ENCODE assay signal across 1 cellular context in the genomic region with DNA sequence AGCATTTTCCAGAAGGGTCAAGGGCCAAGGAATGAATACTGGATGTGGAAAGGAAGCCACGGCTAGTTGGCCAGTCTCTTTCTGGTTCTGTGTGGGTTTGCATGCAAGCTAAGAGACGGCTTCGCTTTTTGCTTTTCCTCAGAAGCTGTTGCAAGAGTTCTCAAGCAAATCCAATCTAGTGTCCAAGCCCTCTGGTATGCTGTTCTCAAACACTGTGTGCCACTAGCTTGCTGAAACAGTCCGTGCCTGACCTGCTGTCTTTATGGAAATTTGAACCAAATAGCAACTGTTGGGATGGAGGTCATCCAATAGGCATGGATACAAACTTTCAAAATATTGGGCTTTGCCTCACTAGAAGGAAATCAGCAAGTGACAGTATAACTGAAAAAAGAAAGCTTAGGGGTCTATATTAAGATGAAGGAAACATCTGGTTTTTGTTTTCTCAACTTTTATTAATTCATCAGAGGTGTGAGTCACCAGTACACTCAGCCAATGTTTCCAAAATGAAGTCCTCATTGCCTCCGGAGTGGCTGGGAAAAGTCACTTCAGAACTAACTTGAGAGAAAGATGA.
TF ChIP-seq lines count a peak whose summit lies in the region.

No MANE protein-coding gene starts in this region.

TF ChIP-seq in HEK293, 187 proteins besides CTCF, POLR2A, EP300 and RAD21 (continued from another document):
- TF ChIP-seq, protein P1, sequence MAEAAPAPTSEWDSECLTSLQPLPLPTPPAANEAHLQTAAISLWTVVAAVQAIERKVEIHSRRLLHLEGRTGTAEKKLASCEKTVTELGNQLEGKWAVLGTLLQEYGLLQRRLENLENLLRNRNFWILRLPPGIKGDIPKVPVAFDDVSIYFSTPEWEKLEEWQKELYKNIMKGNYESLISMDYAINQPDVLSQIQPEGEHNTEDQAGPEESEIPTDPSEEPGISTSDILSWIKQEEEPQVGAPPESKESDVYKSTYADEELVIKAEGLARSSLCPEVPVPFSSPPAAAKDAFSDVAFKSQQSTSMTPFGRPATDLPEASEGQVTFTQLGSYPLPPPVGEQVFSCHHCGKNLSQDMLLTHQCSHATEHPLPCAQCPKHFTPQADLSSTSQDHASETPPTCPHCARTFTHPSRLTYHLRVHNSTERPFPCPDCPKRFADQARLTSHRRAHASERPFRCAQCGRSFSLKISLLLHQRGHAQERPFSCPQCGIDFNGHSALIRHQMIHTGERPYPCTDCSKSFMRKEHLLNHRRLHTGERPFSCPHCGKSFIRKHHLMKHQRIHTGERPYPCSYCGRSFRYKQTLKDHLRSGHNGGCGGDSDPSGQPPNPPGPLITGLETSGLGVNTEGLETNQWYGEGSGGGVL (tag by site-specific recombination; IDR thresholded peaks at IDR 0.05), result no peak
- TF ChIP-seq ZNF571 (tag by site-specific recombination; IDR thresholded peaks at IDR 0.05), result no peak
- no peak for TF ChIP-seq ZBTB11 (tag by site-specific recombination; conservative IDR thresholded peaks at IDR 0.05; ENCODE audit: low read depth)
- TF ChIP-seq ZEB2 (tag by site-specific recombination; IDR thresholded peaks at IDR 0.05), result 0 out of 2 replicates have a peak, but pooled peaks have one; percentile 15
- no peak for TF ChIP-seq ZNF155 (tag by site-specific recombination; IDR thresholded peaks at IDR 0.05)
- no peak for TF ChIP-seq ZNF585B (tag by site-specific recombination; IDR thresholded peaks at IDR 0.05)
- TF ChIP-seq ZNF335 (tag by site-specific recombination; conservative IDR thresholded peaks at IDR 0.05), result 0 out of 2 replicates have a peak, but pooled peaks have one; percentile 16
- no peak for TF ChIP-seq ZNF654 (tag by site-specific recombination; IDR thresholded peaks at IDR 0.05; ENCODE audit: low read depth)
- TF ChIP-seq ZNF623 (tag by site-specific recombination; IDR thresholded peaks at IDR 0.05), result no peak
- no peak for TF ChIP-seq ZNF621 (tag by site-specific recombination; IDR thresholded peaks at IDR 0.05)
- TF ChIP-seq ZNF23 (tag by site-specific recombination; IDR thresholded peaks at IDR 0.05; ENCODE audit: borderline replicate concordance), result no peak
- TF ChIP-seq ZBTB7A (tag by site-specific recombination; IDR thresholded peaks at IDR 0.05; ENCODE audit: low read depth), result no peak
- no peak for TF ChIP-seq ZNF658 (tag by site-specific recombination; IDR thresholded peaks at IDR 0.05)
- TF ChIP-seq MZF1 (tag by site-specific recombination; IDR thresholded peaks at IDR 0.05; ENCODE audit: borderline replicate concordance), result no peak
